Comparison of ENCODE assay signal across 1 cellular context in the genomic region with DNA sequence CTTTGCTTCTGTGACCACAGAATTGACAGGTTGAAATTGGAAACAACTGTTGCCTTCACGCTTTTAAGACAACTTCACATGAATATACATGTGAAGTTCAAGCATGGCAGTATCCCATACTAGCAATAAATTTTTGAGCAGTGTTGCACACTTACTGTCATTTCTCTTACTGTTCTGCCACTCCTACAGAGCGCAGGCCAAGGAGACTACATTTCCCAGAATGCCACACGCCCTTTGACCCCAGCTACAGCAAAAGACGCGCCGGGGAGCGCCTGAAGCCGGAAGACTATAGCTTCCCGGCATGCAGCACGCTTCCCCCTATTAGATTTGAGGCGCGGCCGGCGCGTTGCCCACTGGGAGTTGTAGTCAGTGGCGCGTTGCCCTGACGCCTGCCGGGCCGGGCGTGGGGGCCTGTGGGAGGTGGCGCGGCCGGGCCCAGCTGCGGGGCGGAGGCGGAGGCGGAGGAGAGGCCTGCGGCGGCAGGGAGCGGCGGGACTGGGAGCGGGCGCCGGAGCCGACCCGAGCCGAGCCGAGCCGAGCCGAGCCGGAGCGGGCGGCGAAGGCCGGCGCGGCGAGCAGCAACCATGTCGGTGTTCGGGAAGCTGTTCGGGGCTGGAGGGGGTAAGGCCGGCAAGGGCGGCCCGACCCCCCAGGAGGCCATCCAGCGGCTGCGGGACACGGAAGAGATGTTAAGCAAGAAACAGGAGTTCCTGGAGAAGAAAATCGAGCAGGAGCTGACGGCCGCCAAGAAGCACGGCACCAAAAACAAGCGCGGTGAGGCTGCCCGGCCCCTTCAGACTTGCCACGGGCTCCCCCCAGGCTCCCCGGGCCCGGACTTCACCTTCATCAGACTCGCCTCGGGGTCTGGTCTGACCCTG.
A peak's percentile ranks its signal among the peaks of the same experiment; 100 is the strongest.
TF ChIP-seq lines count a peak whose summit lies in the region.

A gene with protein sequence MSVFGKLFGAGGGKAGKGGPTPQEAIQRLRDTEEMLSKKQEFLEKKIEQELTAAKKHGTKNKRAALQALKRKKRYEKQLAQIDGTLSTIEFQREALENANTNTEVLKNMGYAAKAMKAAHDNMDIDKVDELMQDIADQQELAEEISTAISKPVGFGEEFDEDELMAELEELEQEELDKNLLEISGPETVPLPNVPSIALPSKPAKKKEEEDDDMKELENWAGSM (plus strand): TSS at position 464 of the 878 bp plus-strand sequence. CDS start 121 bp downstream, at position 585.

TF ChIP-seq in GM12878, 131 proteins besides CTCF, POLR2A, EP300 and RAD21 (continued from another document and continues in another):
- TF ChIP-seq CUX1 (IDR thresholded peaks at IDR 0.05; ENCODE audit: insufficient replicate concordance, low read depth, low read length) = no peak
- no peak for TF ChIP-seq SKIL (IDR thresholded peaks at IDR 0.05; ENCODE audit: low read depth, poor library complexity, severe bottlenecking)
- TF ChIP-seq BACH1 (IDR thresholded peaks at IDR 0.05; ENCODE audit: borderline replicate concordance) = peak; percentile 70; the same call in 1 of the 2 replicates
- peak; percentile 56; the same call in 1 of the 2 replicates for TF ChIP-seq ZNF687 (IDR thresholded peaks at IDR 0.05)
- TF ChIP-seq RFX5 (IDR thresholded peaks at IDR 0.05; ENCODE audit: low read depth, low read length) = no peak
- no peak for TF ChIP-seq BMI1 (IDR thresholded peaks at IDR 0.05; ENCODE audit: borderline replicate concordance)
- TF ChIP-seq, protein P1, sequence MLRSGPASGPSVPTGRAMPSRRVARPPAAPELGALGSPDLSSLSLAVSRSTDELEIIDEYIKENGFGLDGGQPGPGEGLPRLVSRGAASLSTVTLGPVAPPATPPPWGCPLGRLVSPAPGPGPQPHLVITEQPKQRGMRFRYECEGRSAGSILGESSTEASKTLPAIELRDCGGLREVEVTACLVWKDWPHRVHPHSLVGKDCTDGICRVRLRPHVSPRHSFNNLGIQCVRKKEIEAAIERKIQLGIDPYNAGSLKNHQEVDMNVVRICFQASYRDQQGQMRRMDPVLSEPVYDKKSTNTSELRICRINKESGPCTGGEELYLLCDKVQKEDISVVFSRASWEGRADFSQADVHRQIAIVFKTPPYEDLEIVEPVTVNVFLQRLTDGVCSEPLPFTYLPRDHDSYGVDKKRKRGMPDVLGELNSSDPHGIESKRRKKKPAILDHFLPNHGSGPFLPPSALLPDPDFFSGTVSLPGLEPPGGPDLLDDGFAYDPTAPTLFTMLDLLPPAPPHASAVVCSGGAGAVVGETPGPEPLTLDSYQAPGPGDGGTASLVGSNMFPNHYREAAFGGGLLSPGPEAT (IDR thresholded peaks at IDR 0.05; ENCODE audit: low read depth) = no peak
- no peak for TF ChIP-seq ATF2 (IDR thresholded peaks at IDR 0.05; ENCODE audit: low read length)
- no peak for TF ChIP-seq SMAD5 (IDR thresholded peaks at IDR 0.05; ENCODE audit: low read depth)
- 0 out of 2 replicates have a peak, but pooled peaks have one; percentile 15 for TF ChIP-seq ZNF24 (IDR thresholded peaks at IDR 0.05)
- no peak for TF ChIP-seq MYC (IDR thresholded peaks at IDR 0.05; ENCODE audit: insufficient read depth, insufficient read length, insufficient replicate concordance, low read length, severe bottlenecking)
- peak; percentile 97 for TF ChIP-seq MTA2 (IDR thresholded peaks at IDR 0.05; ENCODE audit: low read depth)
- no peak for TF ChIP-seq ATF7 (IDR thresholded peaks at IDR 0.05; ENCODE audit: low read depth)
- no peak for TF ChIP-seq NFIC (IDR thresholded peaks at IDR 0.05; ENCODE audit: low read depth, low read length)
- no peak for TF ChIP-seq BCL3 (IDR thresholded peaks at IDR 0.05; ENCODE audit: borderline replicate concordance, insufficient read depth, low read depth, low read length, poor library complexity, severe bottlenecking)
- TF ChIP-seq SUZ12 (IDR thresholded peaks at IDR 0.05; ENCODE audit: unreplicated experiment) = no peak
- no peak for TF ChIP-seq ZSCAN29 (IDR thresholded peaks at IDR 0.05)
- TF ChIP-seq MXI1 (IDR thresholded peaks at IDR 0.05; ENCODE audit: low read depth, low read length) = no peak; the same call in 1 of the 2 replicates
- TF ChIP-seq KAT2A (conservative IDR thresholded peaks at IDR 0.05; ENCODE audit: control insufficient read depth, low read depth, low read length) = no peak
- TF ChIP-seq, protein P2, sequence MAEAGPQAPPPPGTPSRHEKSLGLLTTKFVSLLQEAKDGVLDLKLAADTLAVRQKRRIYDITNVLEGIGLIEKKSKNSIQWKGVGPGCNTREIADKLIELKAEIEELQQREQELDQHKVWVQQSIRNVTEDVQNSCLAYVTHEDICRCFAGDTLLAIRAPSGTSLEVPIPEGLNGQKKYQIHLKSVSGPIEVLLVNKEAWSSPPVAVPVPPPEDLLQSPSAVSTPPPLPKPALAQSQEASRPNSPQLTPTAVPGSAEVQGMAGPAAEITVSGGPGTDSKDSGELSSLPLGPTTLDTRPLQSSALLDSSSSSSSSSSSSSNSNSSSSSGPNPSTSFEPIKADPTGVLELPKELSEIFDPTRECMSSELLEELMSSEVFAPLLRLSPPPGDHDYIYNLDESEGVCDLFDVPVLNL (IDR thresholded peaks at IDR 0.05; ENCODE audit: low read depth, low read length) = peak; percentile 44; the same call in 1 of the 2 replicates
- peak; percentile 64; the same call in 1 of the 2 replicates for TF ChIP-seq POLR2AphosphoS5 (IDR thresholded peaks at IDR 0.05; ENCODE audit: low read length)
- TF ChIP-seq, protein P3, sequence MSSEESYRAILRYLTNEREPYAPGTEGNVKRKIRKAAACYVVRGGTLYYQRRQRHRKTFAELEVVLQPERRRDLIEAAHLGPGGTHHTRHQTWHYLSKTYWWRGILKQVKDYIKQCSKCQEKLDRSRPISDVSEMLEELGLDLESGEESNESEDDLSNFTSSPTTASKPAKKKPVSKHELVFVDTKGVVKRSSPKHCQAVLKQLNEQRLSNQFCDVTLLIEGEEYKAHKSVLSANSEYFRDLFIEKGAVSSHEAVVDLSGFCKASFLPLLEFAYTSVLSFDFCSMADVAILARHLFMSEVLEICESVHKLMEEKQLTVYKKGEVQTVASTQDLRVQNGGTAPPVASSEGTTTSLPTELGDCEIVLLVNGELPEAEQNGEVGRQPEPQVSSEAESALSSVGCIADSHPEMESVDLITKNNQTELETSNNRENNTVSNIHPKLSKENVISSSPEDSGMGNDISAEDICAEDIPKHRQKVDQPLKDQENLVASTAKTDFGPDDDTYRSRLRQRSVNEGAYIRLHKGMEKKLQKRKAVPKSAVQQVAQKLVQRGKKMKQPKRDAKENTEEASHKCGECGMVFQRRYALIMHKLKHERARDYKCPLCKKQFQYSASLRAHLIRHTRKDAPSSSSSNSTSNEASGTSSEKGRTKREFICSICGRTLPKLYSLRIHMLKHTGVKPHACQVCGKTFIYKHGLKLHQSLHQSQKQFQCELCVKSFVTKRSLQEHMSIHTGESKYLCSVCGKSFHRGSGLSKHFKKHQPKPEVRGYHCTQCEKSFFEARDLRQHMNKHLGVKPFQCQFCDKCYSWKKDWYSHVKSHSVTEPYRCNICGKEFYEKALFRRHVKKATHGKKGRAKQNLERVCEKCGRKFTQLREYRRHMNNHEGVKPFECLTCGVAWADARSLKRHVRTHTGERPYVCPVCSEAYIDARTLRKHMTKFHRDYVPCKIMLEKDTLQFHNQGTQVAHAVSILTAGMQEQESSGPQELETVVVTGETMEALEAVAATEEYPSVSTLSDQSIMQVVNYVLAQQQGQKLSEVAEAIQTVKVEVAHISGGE (CRISPR knock-in tag; IDR thresholded peaks at IDR 0.05) = no peak
- TF ChIP-seq SIN3A (IDR thresholded peaks at IDR 0.05; ENCODE audit: low read depth, low read length) = peak; percentile 77; the same call in 1 of the 2 replicates
- TF ChIP-seq MEF2A (IDR thresholded peaks at IDR 0.05; ENCODE audit: insufficient read depth, low read depth, low read length) = no peak
